ENCODE assay signal across 8 cellular contexts in genomic region chr3:184186184-184186901, GRCh38. TPM values are rescaled to one million over a fixed set of nuclear protein-coding genes. Genes with fewer than 3 reads are reported as not detected.
DNase-seq lines count a peak whose midpoint lies in the region; ATAC-seq and TF ChIP-seq lines count a peak whose summit lies in the region.

A gene with protein sequence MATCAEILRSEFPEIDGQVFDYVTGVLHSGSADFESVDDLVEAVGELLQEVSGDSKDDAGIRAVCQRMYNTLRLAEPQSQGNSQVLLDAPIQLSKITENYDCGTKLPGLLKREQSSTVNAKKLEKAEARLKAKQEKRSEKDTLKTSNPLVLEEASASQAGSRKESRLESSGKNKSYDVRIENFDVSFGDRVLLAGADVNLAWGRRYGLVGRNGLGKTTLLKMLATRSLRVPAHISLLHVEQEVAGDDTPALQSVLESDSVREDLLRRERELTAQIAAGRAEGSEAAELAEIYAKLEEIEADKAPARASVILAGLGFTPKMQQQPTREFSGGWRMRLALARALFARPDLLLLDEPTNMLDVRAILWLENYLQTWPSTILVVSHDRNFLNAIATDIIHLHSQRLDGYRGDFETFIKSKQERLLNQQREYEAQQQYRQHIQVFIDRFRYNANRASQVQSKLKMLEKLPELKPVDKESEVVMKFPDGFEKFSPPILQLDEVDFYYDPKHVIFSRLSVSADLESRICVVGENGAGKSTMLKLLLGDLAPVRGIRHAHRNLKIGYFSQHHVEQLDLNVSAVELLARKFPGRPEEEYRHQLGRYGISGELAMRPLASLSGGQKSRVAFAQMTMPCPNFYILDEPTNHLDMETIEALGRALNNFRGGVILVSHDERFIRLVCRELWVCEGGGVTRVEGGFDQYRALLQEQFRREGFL (plus strand): TSS chr3:184186199. CDS start chr3:184186208, 9 bp downstream.

- H3K27me3 Mint-ChIP-seq in WTC11 (ENCODE audit: low read depth), result no peaks in the 10 kb centered on the region

- no peaks in the 10 kb centered on the region for H3K9me3 ChIP-seq in gastroesophageal sphincter
- H3K9me3 ChIP-seq in ovary, result no peaks in the 10 kb centered on the region

- TF ChIP-seq POLR2A in GM18951 (IDR thresholded peaks at IDR 0.05; ENCODE audit: extremely low read depth, insufficient read depth, insufficient read length) (peak; percentile 68), gastroesophageal sphincter (IDR thresholded peaks at IDR 0.05) (peak; percentile 81), ovary (IDR thresholded peaks at IDR 0.05) (peak; percentile 68)

- DNase-seq in AG09309 (ENCODE audit: low read depth), result no peak
- no peak for DNase-seq in WTC11 (ENCODE audit: low spot score)
- DNase-seq in ovary, result peak in 1 of 5 donors; percentile 75
- no peak for DNase-seq in superior temporal gyrus (ENCODE audit: extremely low spot score)
- no peak for DNase-seq in DMS79 (lab: John Stamatoyannopoulos, UW)

- H3K9me3 Mint-ChIP-seq in WTC11, result no peaks in the 10 kb centered on the region

- 0% methylated on average over 4 to 6 of the region's 45 CpGs for WGBS in gastroesophageal sphincter (ENCODE audit: low coverage in 1 of 2), 2 donors
- WGBS in ovary, 3 donors, result 0 to 1% (median 0%) methylated on average over 36 to 45 of the region's 45 CpGs

- no peak for TF ChIP-seq EP300 in gastroesophageal sphincter (IDR thresholded peaks at IDR 0.05)
- TF ChIP-seq EP300 in ovary (IDR thresholded peaks at IDR 0.05), result no peak

- H3K27ac ChIP-seq in gastroesophageal sphincter, result peak within 1 kb of the TSS; percentile 41 to 89 (median 88)
- H3K27ac ChIP-seq in ovary, result peak within 1 kb of the TSS; percentile 55 to 73

- CTCF ChIA-PET in WTC11 (lab: Charles Lee), result interaction anchor here (0.6 to 1.9 kb wide), 14 partner anchors 12 to 291 kb away, joined by 3 to 17 read pairs (median 4); partner anchors contain the start of gene EEF1AKMT4

- H3K4me1 ChIP-seq in gastroesophageal sphincter (peaks cover 0 to 44% (median 16%) of the 10 kb centered on the region in 3 donors), ovary (ENCODE audit: insufficient read depth) (peaks cover 4% of the 10 kb centered on the region)

- peaks cover 67% of the 10 kb centered on the region for H3K36me3 Mint-ChIP-seq in WTC11

- H3K4me3 Mint-ChIP-seq in WTC11, result peak within 1 kb of the TSS; percentile 98

- TF ChIP-seq CTCF in AG09309 (IDR thresholded peaks at IDR 0.05; ENCODE audit: control insufficient read depth, insufficient read depth, low read depth, low read length, missing control alignments) (no peak), WTC11 (IDR thresholded peaks at IDR 0.05) (no peak), gastroesophageal sphincter (IDR thresholded peaks at IDR 0.05) (no peak), ovary (IDR thresholded peaks at IDR 0.05) (no peak)

- H3K27ac Mint-ChIP-seq in WTC11, result peak within 1 kb of the TSS; percentile 97

- in situ Hi-C loops in GM18951 (cut with MboI; ENCODE audit: low sequenced_read_pairs, unreplicated experiment), result no loop called here

- peaks cover 23% of the 10 kb centered on the region for H3K4me1 Mint-ChIP-seq in WTC11

- H3K4me3 ChIP-seq in AG09309 (ENCODE audit: control insufficient read depth, low read depth, low read length), result peak within 1 kb of the TSS; percentile 82
- peak within 1 kb of the TSS; percentile 73 to 94 for H3K4me3 ChIP-seq in gastroesophageal sphincter
- H3K4me3 ChIP-seq in ovary, result peak within 1 kb of the TSS; percentile 85

- POLR2A ChIA-PET in WTC11 (lab: Charles Lee), result interaction anchor here (0.6 to 1.4 kb wide), 7 partner anchors 10 to 153 kb away, joined by 3 to 15 read pairs (median 3); partner anchors contain the start of genes AP2M1 and EIF2B5

- peaks cover 0 to 73% of the 10 kb centered on the region in 2 donors for H3K36me3 ChIP-seq in gastroesophageal sphincter
- H3K36me3 ChIP-seq in ovary, result no peaks in the 10 kb centered on the region

- intact Hi-C loops in ovary (cut with DNase I), result loop anchor here (2.0 to 10.0 kb wide), 4 partner anchors 54 to 304 kb away; partner anchors contain the start of genes ALG3 (in 2 of the 4), EEF1AKMT4 (in 2 of the 4) and PARL (in 1 of the 4)

- H3K27me3 ChIP-seq in gastroesophageal sphincter (no peaks in the 10 kb centered on the region), ovary (no peaks in the 10 kb centered on the region)

- peak; percentile 32 for ATAC-seq in HG03342 (IDR thresholded peaks at IDR 0.05; ENCODE audit: unreplicated experiment)
- peak; percentile 37 for ATAC-seq in WTC11
- peak; percentile 17 for ATAC-seq in gastroesophageal sphincter

TF ChIP-seq in WTC11, 78 proteins besides CTCF, POLR2A, EP300 and RAD21:
- no peak for TF ChIP-seq ELF4 (CRISPR knock-in tag; IDR thresholded peaks at IDR 0.05; ENCODE audit: low read depth)
- TF ChIP-seq ZNF219 (CRISPR knock-in tag; IDR thresholded peaks at IDR 0.05; ENCODE audit: borderline replicate concordance), result peak; percentile 52; the same call in 1 of the 2 replicates
- peak; percentile 70; the same call in 1 of the 2 replicates for TF ChIP-seq ARID4B (CRISPR knock-in tag; IDR thresholded peaks at IDR 0.05; ENCODE audit: borderline replicate concordance)
- 0 out of 2 replicates have a peak, but pooled peaks have one; percentile 14 for TF ChIP-seq ZNF416 (CRISPR knock-in tag; IDR thresholded peaks at IDR 0.05)

RNA-seq across cellular contexts. Expression of the gene that starts here (rescaled TPM):
- total RNA-seq in WTC11 (2021) (49.7 to 63.6 TPM (median 50.0 TPM) in 3 replicates), gastroesophageal sphincter (10 to 100 TPM; 31.8 to 54.9 (median 39.5) TPM), ovary (10 to 100 TPM; 56.6 to 82.0 (median 61.7) TPM)
- 10 to 100 TPM; 30.2 to 42.8 TPM for polyA plus RNA-seq in ovary
